Comparison of ENCODE assay signal across 15 cellular contexts in genomic region chr4:32025840-32026459, GRCh38.
DNase-seq lines count a peak whose midpoint lies in the region; ATAC-seq, FAIRE-seq and TF ChIP-seq lines count a peak whose summit lies in the region.
"Had no signal": no experiment of that assay in that cellular context is flagged by ENCODE, and none has a peak within 500 bp of the region (broad histone marks: within the 10 kb centered on the region; RNA-seq: fewer than 3 reads in every experiment).

No MANE protein-coding gene starts in this region.

- H3K36me3 Mint-ChIP-seq in chondrocyte (ENCODE audit: low read depth), result no peaks in the 10 kb centered on the region
- H3K36me3 Mint-ChIP-seq: activated naive CD8-positive, alpha-beta T cell; CD4-positive, CD25-positive, alpha-beta regulatory T cell had no signal

- no peak overlapping the region for H3K9ac ChIP-seq in HepG2 (ENCODE audit: insufficient read depth, low read depth, low read length)

- BruUV-seq in HepG2 (replicated peaks; lab: Mats Ljungman, UMichigan), result no TSS peak

- no peak for FAIRE-seq in HepG2 (lab: Jason Lieb, UNC)

- no peak overlapping the region for H3K27ac ChIP-seq in HepG2 (ENCODE audit: extremely low read length, insufficient read depth, low read length)
- H3K27ac ChIP-seq: SK-N-MC had no signal

- intact Hi-C loops in HepG2 (cut with micrococcal nuclease; ENCODE audit: unreplicated experiment), result no loop called here

- no peaks in the 10 kb centered on the region for H4K20me1 ChIP-seq in HepG2 (ENCODE audit: insufficient read depth, low read length)

- H3K79me2 ChIP-seq in HepG2 (ENCODE audit: insufficient read depth, low read length), result no peaks in the 10 kb centered on the region

- WGBS in HepG2 (ENCODE audit: low lambda C conversion rate), result 26% methylated on average over 5 of the region's 5 CpGs

- no peak for TF ChIP-seq RAD21 in HepG2 (CRISPR knock-in tag; IDR thresholded peaks at IDR 0.05)

- no peaks in the 10 kb centered on the region for H3K27me3 Mint-ChIP-seq in chondrocyte (ENCODE audit: low read depth)
- H3K27me3 Mint-ChIP-seq: activated CD8-positive, alpha-beta T cell treated with anti-CD3 and anti-CD28 coated beads for 36 hours; activated naive CD8-positive, alpha-beta T cell; CD4-positive, CD25-positive, alpha-beta regulatory T cell had no signal

- peaks cover 33% of the 10 kb centered on the region for H3K4me1 Mint-ChIP-seq in chondrocyte (ENCODE audit: low read depth)
- H3K4me1 Mint-ChIP-seq: CD4-positive, CD25-positive, alpha-beta regulatory T cell had no signal

- H3K4me1 ChIP-seq in HepG2 (ENCODE audit: insufficient read depth, low read length), result no peaks in the 10 kb centered on the region

- TF ChIP-seq EP300 in HepG2 (IDR thresholded peaks at IDR 0.05; ENCODE audit: low read depth in 2 of 2, low read length in 2 of 2), result no peak
- TF ChIP-seq EP300 in HepG2 (CRISPR knock-in tag; IDR thresholded peaks at IDR 0.05; ENCODE audit: borderline replicate concordance), result no peak

- ATAC-seq in HepG2 (no peak), SK-N-SH treated with all-trans-retinoic acid at 6 μM for 48 hours (no peak)
- ATAC-seq: activated CD8-positive, alpha-beta T cell treated with anti-CD3 and anti-CD28 coated beads for 36 hours; right cardiac atrium had no signal

- CTCF ChIA-PET in HepG2 (lab: Yijun Ruan, JAX; ENCODE audit: low intra/inter-chr PET ratio, low total read pairs), result no interaction called here

- H2AFZ ChIP-seq in HepG2 (ENCODE audit: low read length), result no peak overlapping the region

- no peak overlapping the region for H3K4me2 ChIP-seq in HepG2 (ENCODE audit: low read depth, low read length)

- no peak overlapping the region for H3K4me3 Mint-ChIP-seq in chondrocyte (ENCODE audit: unreplicated experiment)
- H3K4me3 Mint-ChIP-seq: activated CD8-positive, alpha-beta T cell treated with anti-CD3 and anti-CD28 coated beads for 36 hours; activated naive CD8-positive, alpha-beta T cell; CD4-positive, CD25-positive, alpha-beta regulatory T cell had no signal

- no peaks in the 10 kb centered on the region for H3K36me3 ChIP-seq in HepG2 (replicated peaks in 1 of 2; ENCODE audit: control insufficient read depth in 1 of 2, insufficient read depth in 2 of 2, low read length in 2 of 2)

- no peak for TF ChIP-seq POLR2A in HepG2 (IDR thresholded peaks at IDR 0.05; ENCODE audit: insufficient read depth in 1 of 2, low read depth in 2 of 2, low read length in 2 of 2)

- in situ Hi-C loops in HepG2 (cut with HindIII; ENCODE audit: extremely low pct_ligation_motif_present, low pct_unique_long_range_greater_than_20kb), result no loop called here

- no peaks in the 10 kb centered on the region for H3K27me3 ChIP-seq in HepG2 (ENCODE audit: control insufficient read depth in 1 of 2, insufficient read depth in 2 of 2, low read length in 2 of 2)

- DNase-seq in AG10803 (ENCODE audit: low read depth) (peak; percentile 46), LoVo (ENCODE audit: low spot score) (peak; percentile 56), chondrocyte (ENCODE audit: low spot score) (no peak), left kidney (ENCODE audit: low read depth, low spot score) (peak; percentile 72), HepG2 (ENCODE audit: low spot score) (no peak), DMS153 (lab: John Stamatoyannopoulos, UW) (no peak), D341Med (ENCODE audit: low spot score) (no peak)
- DNase-seq: activated CD8-positive, alpha-beta T cell treated with anti-CD3 and anti-CD28 coated beads for 36 hours; CD4-positive, CD25-positive, alpha-beta regulatory T cell; NCI-H345; right cardiac atrium had no signal

- H3K9me3 ChIP-seq in HepG2 (ENCODE audit: low read length), result peaks cover 62% of the 10 kb centered on the region

- H3K27ac Mint-ChIP-seq in chondrocyte (ENCODE audit: unreplicated experiment), result peak overlapping the region; percentile 18
- H3K27ac Mint-ChIP-seq: activated CD8-positive, alpha-beta T cell treated with anti-CD3 and anti-CD28 coated beads for 36 hours; activated naive CD8-positive, alpha-beta T cell; CD4-positive, CD25-positive, alpha-beta regulatory T cell had no signal

- TF ChIP-seq CTCF in AG10803 (conservative IDR thresholded peaks at IDR 0.05; ENCODE audit: low read length), result no peak
- peak; percentile 11 for TF ChIP-seq CTCF in chondrocyte (IDR thresholded peaks at IDR 0.05)
- TF ChIP-seq CTCF in HepG2 (CRISPR knock-in tag; IDR thresholded peaks at IDR 0.05), result no peak

- H3K4me3 ChIP-seq in AG10803 (ENCODE audit: low read length) (no peak overlapping the region), HepG2 (replicated peaks in 1 of 3; ENCODE audit: insufficient read depth in 1 of 3, low read depth in 2 of 3, low read length in 3 of 3) (no peak overlapping the region)
- H3K4me3 ChIP-seq: lung, SK-N-MC had no signal

- POLR2A ChIA-PET in HepG2 (lab: Yijun Ruan, JAX), result no interaction called here

- H3K9me3 Mint-ChIP-seq in chondrocyte (ENCODE audit: low read depth), result peaks cover 2% of the 10 kb centered on the region

TF ChIP-seq in HepG2, 621 proteins besides CTCF, POLR2A, EP300 and RAD21 (continues in another document):
- TF ChIP-seq PLRG1 (conservative IDR thresholded peaks at IDR 0.05), result no peak
- no peak for TF ChIP-seq ZNF713 (CRISPR knock-in tag; IDR thresholded peaks at IDR 0.05)
- TF ChIP-seq CEBPB (IDR thresholded peaks at IDR 0.05; ENCODE audit: borderline replicate concordance, low read depth, low read length), result no peak
- TF ChIP-seq ZNF674 (CRISPR knock-in tag; IDR thresholded peaks at IDR 0.05; ENCODE audit: low read depth), result no peak
- TF ChIP-seq ZBTB10 (CRISPR knock-in tag; IDR thresholded peaks at IDR 0.05; ENCODE audit: borderline replicate concordance), result no peak
- TF ChIP-seq, protein P1, sequence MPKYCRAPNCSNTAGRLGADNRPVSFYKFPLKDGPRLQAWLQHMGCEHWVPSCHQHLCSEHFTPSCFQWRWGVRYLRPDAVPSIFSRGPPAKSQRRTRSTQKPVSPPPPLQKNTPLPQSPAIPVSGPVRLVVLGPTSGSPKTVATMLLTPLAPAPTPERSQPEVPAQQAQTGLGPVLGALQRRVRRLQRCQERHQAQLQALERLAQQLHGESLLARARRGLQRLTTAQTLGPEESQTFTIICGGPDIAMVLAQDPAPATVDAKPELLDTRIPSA (CRISPR knock-in tag; IDR thresholded peaks at IDR 0.05; ENCODE audit: borderline replicate concordance), result no peak
- TF ChIP-seq FIP1L1 (IDR thresholded peaks at IDR 0.05; ENCODE audit: borderline replicate concordance, insufficient read depth, low read depth, low read length), result no peak
- no peak for TF ChIP-seq ZNF160 (CRISPR knock-in tag; IDR thresholded peaks at IDR 0.05)

TF ChIP-seq in SK-N-SH treated with all-trans-retinoic acid at 6 μM for 48 hours, 23 proteins besides CTCF, POLR2A, EP300 and RAD21 (continues in another document):
- TF ChIP-seq, protein P2, sequence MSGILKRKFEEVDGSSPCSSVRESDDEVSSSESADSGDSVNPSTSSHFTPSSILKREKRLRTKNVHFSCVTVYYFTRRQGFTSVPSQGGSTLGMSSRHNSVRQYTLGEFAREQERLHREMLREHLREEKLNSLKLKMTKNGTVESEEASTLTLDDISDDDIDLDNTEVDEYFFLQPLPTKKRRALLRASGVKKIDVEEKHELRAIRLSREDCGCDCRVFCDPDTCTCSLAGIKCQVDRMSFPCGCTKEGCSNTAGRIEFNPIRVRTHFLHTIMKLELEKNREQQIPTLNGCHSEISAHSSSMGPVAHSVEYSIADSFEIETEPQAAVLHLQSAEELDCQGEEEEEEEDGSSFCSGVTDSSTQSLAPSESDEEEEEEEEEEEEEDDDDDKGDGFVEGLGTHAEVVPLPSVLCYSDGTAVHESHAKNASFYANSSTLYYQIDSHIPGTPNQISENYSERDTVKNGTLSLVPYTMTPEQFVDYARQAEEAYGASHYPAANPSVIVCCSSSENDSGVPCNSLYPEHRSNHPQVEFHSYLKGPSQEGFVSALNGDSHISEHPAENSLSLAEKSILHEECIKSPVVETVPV (CRISPR knock-in tag; IDR thresholded peaks at IDR 0.05), result no peak
- TF ChIP-seq SNAI2 (CRISPR knock-in tag; IDR thresholded peaks at IDR 0.05) (no peak), CREB5 (CRISPR knock-in tag; IDR thresholded peaks at IDR 0.05; ENCODE audit: low read depth) (no peak), CSDC2 (CRISPR knock-in tag; IDR thresholded peaks at IDR 0.05) (no peak), ISL1 (CRISPR knock-in tag; IDR thresholded peaks at IDR 0.05) (no peak), ZNF8 (CRISPR knock-in tag; IDR thresholded peaks at IDR 0.05) (no peak), PATZ1 (CRISPR knock-in tag; IDR thresholded peaks at IDR 0.05; ENCODE audit: borderline replicate concordance) (no peak)

Comparison
In these comparisons a context has a peak if more than half of its experiments do, and no peak if none do; other contexts are left out.
1. DNase-seq: peak in AG10803 (single experiment), LoVo (single experiment) and left kidney (single experiment); none in chondrocyte (single experiment), HepG2 (single experiment), DMS153 (single experiment) and D341Med (single experiment).